Comparison of ENCODE assay signal across 1 cellular context in genomic region chr1:47222476-47222875, GRCh38.
TF ChIP-seq lines count a peak whose summit lies in the region.

No MANE protein-coding gene starts in this region.

TF ChIP-seq in H1, 55 proteins besides CTCF, POLR2A, EP300 and RAD21:
- TF ChIP-seq GTF2F1 (IDR thresholded peaks at IDR 0.05; ENCODE audit: borderline replicate concordance, low read depth, low read length) = no peak
- TF ChIP-seq CEBPB (IDR thresholded peaks at IDR 0.05; ENCODE audit: low read depth, low read length) = no peak
- no peak for TF ChIP-seq USF2 (IDR thresholded peaks at IDR 0.05; ENCODE audit: low read length)
- no peak for TF ChIP-seq MAX (IDR thresholded peaks at IDR 0.05)
TF ChIP-seq in H1: peak in this region for 0.
